ENCODE assay signal across 2 cellular contexts in genomic region chr17:21376835-21377690, GRCh38.
TF ChIP-seq lines count a peak whose summit lies in the region.

No MANE protein-coding gene starts in this region.

TF ChIP-seq in IMR-90, 13 proteins besides CTCF, POLR2A, EP300 and RAD21 (continued from another document):
- TF ChIP-seq FOS (IDR thresholded peaks at IDR 0.05; ENCODE audit: low read depth, low read length) (no peak), MAFK (IDR thresholded peaks at IDR 0.05; ENCODE audit: low read depth, low read length) (peak; percentile 81)
TF ChIP-seq in IMR-90: peak in this region for 1.

TF ChIP-seq in endothelial cell of umbilical vein, 7 proteins besides CTCF, POLR2A, EP300 and RAD21 (continued from another document):
- peak; percentile 4 for TF ChIP-seq MAX (IDR thresholded peaks at IDR 0.05; ENCODE audit: insufficient read depth, insufficient read length)
- no peak for TF ChIP-seq JUN (IDR thresholded peaks at IDR 0.05; ENCODE audit: borderline replicate concordance, insufficient read depth, insufficient read length, low read depth)
- no peak for TF ChIP-seq GATA2 (IDR thresholded peaks at IDR 0.05; ENCODE audit: insufficient read depth, insufficient read length, low read depth, low read length)
- no peak for TF ChIP-seq POLR2AphosphoS5 (IDR thresholded peaks at IDR 0.05; ENCODE audit: insufficient read depth, low read depth, low read length)
- TF ChIP-seq MYC (IDR thresholded peaks at IDR 0.05; ENCODE audit: low read depth, low read length): no peak
